In the genomic region with DNA sequence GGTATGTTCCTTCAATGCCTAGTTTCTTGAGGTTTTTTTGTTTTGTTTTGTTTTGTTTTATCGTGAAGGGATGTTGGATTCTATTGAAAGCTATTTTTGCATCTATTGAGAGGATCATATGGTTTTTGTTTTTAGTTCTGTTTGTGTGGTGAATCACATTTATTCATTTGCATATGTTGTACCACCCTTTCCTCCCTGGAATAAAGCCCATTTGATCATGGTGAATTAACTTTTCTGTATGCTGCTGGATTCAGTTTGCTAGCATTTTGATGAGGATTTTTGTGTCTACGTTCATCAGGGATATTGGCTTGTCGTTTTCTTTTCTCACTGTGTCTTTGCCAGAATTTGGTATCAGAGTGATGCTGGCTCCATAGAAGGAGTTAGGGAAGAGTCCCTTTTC, we compare ENCODE assay signal across 27 cellular contexts.
"Had no signal": no experiment of that assay in that cellular context is flagged by ENCODE, and none has a peak within 500 bp of the region (broad histone marks: within the 10 kb centered on the region; RNA-seq: fewer than 3 reads in every experiment).

No MANE protein-coding gene starts in this region.

- H3K4me3 Mint-ChIP-seq: activated CD8-positive, alpha-beta T cell treated with anti-CD3 and anti-CD28 coated beads, Interleukin-2, amount 10 ng/mL, durations not matched to agents 7 days and 5 days; activated naive CD8-positive, alpha-beta T cell treated with anti-CD3 and anti-CD28 coated beads, Interleukin-2, amount 50 U/mL, for 24 hours; IgD-negative memory B cell; T-helper 1 cell treated with Interleukin-12 subunit alpha and Interleukin-12 subunit beta and Interleukin-4 antibody, amounts not matched to agents 30 μg/mL and 1 μg/mL, for 36 hours had no signal

- H3K27ac ChIP-seq: ascending aorta, breast epithelium, Peyer's patch, SJSA1 had no signal

- H3K4me1 ChIP-seq: ascending aorta, breast epithelium, Peyer's patch, SJSA1 had no signal

- H3K4me3 ChIP-seq: ascending aorta, breast epithelium, Peyer's patch, SJSA1 had no signal

- H3K36me3 ChIP-seq: ascending aorta, breast epithelium, Peyer's patch, SJSA1 had no signal

- H3K27ac Mint-ChIP-seq: activated CD8-positive, alpha-beta T cell treated with anti-CD3 and anti-CD28 coated beads, Interleukin-2, amount 10 ng/mL, durations not matched to agents 7 days and 5 days; activated naive CD4-positive, alpha-beta T cell treated with anti-CD3 and anti-CD28 coated beads, Interleukin-2, amount 50 U/mL, for 72 hours; activated naive CD8-positive, alpha-beta T cell treated with anti-CD3 and anti-CD28 coated beads, Interleukin-2, amount 50 U/mL, for 24 hours; IgD-negative memory B cell; T-helper 1 cell treated with Interleukin-12 subunit alpha and Interleukin-12 subunit beta and Interleukin-4 antibody, amounts not matched to agents 30 μg/mL and 1 μg/mL, for 36 hours had no signal

- H3K27me3 Mint-ChIP-seq: activated naive CD8-positive, alpha-beta T cell treated with anti-CD3 and anti-CD28 coated beads, Interleukin-2, amount 50 U/mL, for 24 hours had no signal

- DNase-seq: activated CD4-positive, alpha-beta T cell treated with anti-CD3 and anti-CD28 coated beads for 48 hours; activated CD4-positive, alpha-beta T cell treated with anti-CD3 and anti-CD28 coated beads, Interleukin-2, amount 50 U/mL, for 4 hours; activated CD4-positive, CD25-positive, alpha-beta regulatory T cell treated with anti-CD3 and anti-CD28 coated beads, Interleukin-2, amount 50 U/mL, for 72 hours; activated CD8-positive, alpha-beta memory T cell treated with anti-CD3 and anti-CD28 coated beads, Interleukin-2, amount 50 U/mL, for 48 hours; activated CD8-positive, alpha-beta T cell treated with anti-CD3 and anti-CD28 coated beads, Interleukin-2, amount 10 ng/mL, durations not matched to agents 7 days and 5 days; activated naive CD8-positive, alpha-beta T cell treated with anti-CD3 and anti-CD28 coated beads, Interleukin-2, amount 50 U/mL, for 24 hours; activated T-cell treated with anti-CD3 and anti-CD28 coated beads, Interleukin-2, amount 50 U/mL, for 1 hour; amniotic stem cell; caudate nucleus; KG1; NCI-H1092; NCI-H1417; NCI-H1930; NCI-H2171 treated with DMSO at 0.1 percent for 48 hours; NCI-H226; NCI-H510A; NCI-H69; NK-92 treated with Interleukin-12 subunit alpha and Interleukin-12 subunit beta, amount 100 ng/mL, for 24 hours; OCI-M1; Peyer's patch; SHP77 had no signal

- H3K9me3 ChIP-seq: ascending aorta, breast epithelium, Peyer's patch, SJSA1 had no signal

- H3K36me3 Mint-ChIP-seq: activated naive CD4-positive, alpha-beta T cell treated with anti-CD3 and anti-CD28 coated beads, Interleukin-2, amount 50 U/mL, for 72 hours; IgD-negative memory B cell had no signal

- H3K4me1 Mint-ChIP-seq: activated naive CD8-positive, alpha-beta T cell treated with anti-CD3 and anti-CD28 coated beads, Interleukin-2, amount 50 U/mL, for 24 hours had no signal

- H3K27me3 ChIP-seq: ascending aorta, breast epithelium, Peyer's patch, SJSA1 had no signal
